23 cellular contexts compared by ENCODE assay signal in the genomic region with DNA sequence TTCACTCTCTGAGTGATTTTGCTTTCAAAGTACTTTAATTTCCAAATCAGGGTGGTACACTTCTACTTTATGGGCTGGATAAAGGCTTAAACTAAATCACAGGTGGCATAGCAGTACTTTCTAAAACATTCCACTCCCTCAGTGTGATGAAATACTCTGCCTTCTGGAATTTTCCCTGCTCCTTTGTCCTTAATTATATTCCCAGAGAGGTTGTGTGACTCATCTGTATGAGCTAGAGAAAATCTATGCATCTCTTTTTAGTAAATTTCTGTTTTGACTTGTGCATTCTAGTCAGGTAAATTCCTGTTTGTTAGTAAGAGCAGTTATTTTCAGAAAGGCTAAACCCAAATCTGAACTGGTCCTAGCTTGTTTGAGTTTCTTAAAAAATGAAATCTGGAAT. TPM values are rescaled to one million over a fixed set of nuclear protein-coding genes. Genes with fewer than 3 reads are reported as not detected.
DNase-seq lines count a peak whose midpoint lies in the region; ATAC-seq and TF ChIP-seq lines count a peak whose summit lies in the region.
"Had no signal": no experiment of that assay in that cellular context is flagged by ENCODE, and none has a peak within 500 bp of the region (broad histone marks: within the 10 kb centered on the region; RNA-seq: fewer than 3 reads in every experiment).

No MANE protein-coding gene starts in this region.

- ATAC-seq in WTC11 (no peak), lower lobe of right lung (no peak)
- ATAC-seq: activated CD8-positive, alpha-beta memory T cell treated with anti-CD3 and anti-CD28 coated beads, Interleukin-2, amount 10 ng/mL, durations not matched to agents 7 days and 5 days; HepG2; naive thymus-derived CD4-positive, alpha-beta T cell had no signal

- TF ChIP-seq CTCF in cardiac fibroblast (IDR thresholded peaks at IDR 0.05; ENCODE audit: low read depth, low read length) (no peak), foreskin fibroblast (IDR thresholded peaks at IDR 0.05; ENCODE audit: low read depth, low read length) (no peak), WTC11 (IDR thresholded peaks at IDR 0.05) (no peak), lower lobe of right lung (IDR thresholded peaks at IDR 0.05) (no peak)

- H2AFZ ChIP-seq in ACC112 (ENCODE audit: low read length, unreplicated experiment): peak overlapping the region; percentile 10

- DNase-seq in HPDE6-E6E7 (ENCODE audit: extremely low spot score): peak; percentile 47
- peak; percentile 47 to 65 for DNase-seq in cardiac fibroblast (ENCODE audit: low read depth in 2 of 2)
- peak; percentile 33 to 72 for DNase-seq in foreskin fibroblast
- DNase-seq in WTC11 (ENCODE audit: low spot score): no peak
- no peak for DNase-seq in germinal center (ENCODE audit: low spot score)
- no peak for DNase-seq in stimulated activated CD8-positive, alpha-beta memory T cell treated with anti-CD3 and anti-CD28 coated beads, Interleukin-4, amount 100 ng/mL, for 48 hours
- DNase-seq in lower lobe of right lung: no peak
- DNase-seq: activated CD8-positive, alpha-beta memory T cell treated with anti-CD3 and anti-CD28 coated beads, Interleukin-2, amount 10 ng/mL, durations not matched to agents 7 days and 5 days; activated effector memory CD4-positive, alpha-beta T cell treated with anti-CD3 and anti-CD28 coated beads, Interleukin-2, amount 50 U/mL, for 16 hours; amygdala; GDM1; naive thymus-derived CD4-positive, alpha-beta T cell; NCI-H2029; NCI-H510A; stimulated activated CD4-positive, alpha-beta T cell treated with anti-CD3 and anti-CD28 coated beads, Interleukin-12 subunit alpha, Interleukin-12 subunit beta, amount 100 ng/mL, for 4 hours; stomach; T-helper 2 cell had no signal

- intact Hi-C loops in lower lobe of right lung (cut with DNase I): no loop called here

- H3K36me3 ChIP-seq in ACC112 (ENCODE audit: insufficient read depth, low read length) (no peaks in the 10 kb centered on the region), lower lobe of right lung (no peaks in the 10 kb centered on the region)
- H3K36me3 ChIP-seq: stomach had no signal

- peaks cover 7% of the 10 kb centered on the region for H3K27me3 Mint-ChIP-seq in WTC11 (ENCODE audit: low read depth)
- H3K27me3 Mint-ChIP-seq: dendritic cell treated with granulocyte-macrophage colony-stimulating factor and Interleukin-4, amounts not matched to agents 40 ng/mL and 50 ng/mL, for 4 days; progenitor cell of endocrine pancreas had no signal

- peaks cover 36% of the 10 kb centered on the region for H3K9me3 ChIP-seq in lower lobe of right lung

- H3K4me3 ChIP-seq in ACC112 (ENCODE audit: low read depth, low read length) (no peak overlapping the region), cardiac fibroblast (replicated peaks in 1 of 2; ENCODE audit: low read depth in 2 of 2, low read length in 2 of 2) (no peak overlapping the region), foreskin fibroblast (ENCODE audit: low read depth in 1 of 2, low read length in 2 of 2) (no peak overlapping the region), lower lobe of right lung (no peak overlapping the region)
- H3K4me3 ChIP-seq: stomach, vagina had no signal

- H3K27me3 ChIP-seq in ACC112 (ENCODE audit: insufficient read depth, low read length) (no peaks in the 10 kb centered on the region), lower lobe of right lung (ENCODE audit: low read depth) (no peaks in the 10 kb centered on the region)
- H3K27me3 ChIP-seq: stomach, vagina had no signal

- H3K27ac ChIP-seq in ACC112 (ENCODE audit: low read depth, low read length): no peak overlapping the region
- H3K27ac ChIP-seq in lower lobe of right lung: no peak overlapping the region
- H3K27ac ChIP-seq: stomach, vagina had no signal

- CTCF ChIA-PET in WTC11 (lab: Charles Lee): no interaction called here

- H3K27ac Mint-ChIP-seq in WTC11: no peak overlapping the region
- H3K27ac Mint-ChIP-seq: activated CD8-positive, alpha-beta memory T cell treated with anti-CD3 and anti-CD28 coated beads, Interleukin-2, amount 10 ng/mL, durations not matched to agents 7 days and 5 days; dendritic cell treated with granulocyte-macrophage colony-stimulating factor and Interleukin-4, amounts not matched to agents 40 ng/mL and 50 ng/mL, for 4 days; naive thymus-derived CD4-positive, alpha-beta T cell; progenitor cell of endocrine pancreas had no signal

- peaks cover 85% of the 10 kb centered on the region for H3K9me3 Mint-ChIP-seq in WTC11

- H3K4me1 Mint-ChIP-seq in WTC11: no peaks in the 10 kb centered on the region
- H3K4me1 Mint-ChIP-seq: activated CD8-positive, alpha-beta memory T cell treated with anti-CD3 and anti-CD28 coated beads, Interleukin-2, amount 10 ng/mL, durations not matched to agents 7 days and 5 days; naive thymus-derived CD4-positive, alpha-beta T cell had no signal

- no peaks in the 10 kb centered on the region for H3K79me2 ChIP-seq in ACC112 (ENCODE audit: control insufficient read depth, insufficient read depth, low read length, unreplicated experiment)

- POLR2A ChIA-PET in WTC11 (lab: Charles Lee): no interaction called here

- peaks cover 60% of the 10 kb centered on the region for H3K36me3 Mint-ChIP-seq in WTC11

- H3K4me1 ChIP-seq in ACC112 (ENCODE audit: control insufficient read depth, insufficient read depth, low read length, unreplicated experiment) (peaks cover 11% of the 10 kb centered on the region), lower lobe of right lung (no peaks in the 10 kb centered on the region)
- H3K4me1 ChIP-seq: stomach, vagina had no signal

- no peak overlapping the region for H3K4me3 Mint-ChIP-seq in WTC11
- H3K4me3 Mint-ChIP-seq: activated CD8-positive, alpha-beta memory T cell treated with anti-CD3 and anti-CD28 coated beads, Interleukin-2, amount 10 ng/mL, durations not matched to agents 7 days and 5 days; dendritic cell treated with granulocyte-macrophage colony-stimulating factor and Interleukin-4, amounts not matched to agents 40 ng/mL and 50 ng/mL, for 4 days; naive thymus-derived CD4-positive, alpha-beta T cell had no signal

TF ChIP-seq in WTC11, 78 proteins besides CTCF, POLR2A, EP300 and RAD21:
- TF ChIP-seq ELF4 (CRISPR knock-in tag; IDR thresholded peaks at IDR 0.05; ENCODE audit: low read depth): no peak

RNA-seq across cellular contexts. Expression of gene PLA2R1, which starts 29.0 kb away (rescaled TPM):
- total RNA-seq in WTC11 (2021) (0.76 to 1.1 TPM (median 0.92 TPM) in 3 replicates), lower lobe of right lung (5.6 TPM)
- total RNA-seq: A673; activated CD8-positive, alpha-beta memory T cell treated with anti-CD3 and anti-CD28 coated beads, Interleukin-2, amount 10 ng/mL, durations not matched to agents 7 days and 5 days; HepG2; naive thymus-derived CD4-positive, alpha-beta T cell had no signal

Comparison
In these comparisons a context has a peak if more than half of its experiments do, and no peak if none do; other contexts are left out.
1. DNase-seq: peak in HPDE6-E6E7 (single experiment), cardiac fibroblast (2 of 2) and foreskin fibroblast (2 of 2); none in WTC11 (single experiment), germinal center (single experiment), stimulated activated CD8-positive, alpha-beta memory T cell treated with anti-CD3 and anti-CD28 coated beads, Interleukin-4, amount 100 ng/mL, for 48 hours (single experiment) and lower lobe of right lung (single experiment).